ENCODE assay signal across 18 cellular contexts in genomic region chr11:46175401-46176002, GRCh38. TPM values are rescaled to one million over a fixed set of nuclear protein-coding genes. Genes with fewer than 3 reads are reported as not detected.
DNase-seq lines count a peak whose midpoint lies in the region; ATAC-seq, FAIRE-seq and TF ChIP-seq lines count a peak whose summit lies in the region.
"Had no signal": no experiment of that assay in that cellular context is flagged by ENCODE, and none has a peak within 500 bp of the region (broad histone marks: within the 10 kb centered on the region; RNA-seq: fewer than 3 reads in every experiment).

No MANE protein-coding gene starts in this region.

- no peaks in the 10 kb centered on the region for H3K4me1 ChIP-seq in HEK293 (ENCODE audit: control insufficient read depth, insufficient read depth, low read length)
- no peaks in the 10 kb centered on the region; a peak in 1 of 5 replicates for H3K4me1 ChIP-seq in K562 (replicated peaks in 1 of 2; ENCODE audit: control insufficient read depth in 2 of 2, insufficient read depth in 2 of 2, low read length in 2 of 2)
- no peaks in the 10 kb centered on the region for H3K4me1 ChIP-seq in trophoblast cell (ENCODE audit: control insufficient read depth in 1 of 2, insufficient read depth in 2 of 2, low read length in 2 of 2)
- peaks cover 8% of the 10 kb centered on the region for H3K4me1 ChIP-seq in PC-3 (ENCODE audit: insufficient read depth, low read length)
- H3K4me1 ChIP-seq: BLaER1 had no signal

- H4K12ac ChIP-seq in trophoblast cell (ENCODE audit: low read depth, low read length): no peak overlapping the region

- no peak overlapping the region for H2BK12ac ChIP-seq in trophoblast cell (ENCODE audit: low read length)

- no peak overlapping the region for H3K4ac ChIP-seq in trophoblast cell (ENCODE audit: low read depth, low read length)

- intact Hi-C loops in K562 (cut with micrococcal nuclease) (no loop called here), PC-3 (cut with micrococcal nuclease) (no loop called here)

- ATAC-seq in K562: peak; percentile 28; the same call in 2 of the 3 replicates
- ATAC-seq in PC-3: no peak

- TF ChIP-seq EP300 in K562 (IDR thresholded peaks at IDR 0.05; ENCODE audit: low read length): no peak

- no peak overlapping the region for H4K8ac ChIP-seq in trophoblast cell (ENCODE audit: low read depth, low read length)

- TF ChIP-seq RAD21 in K562 (CRISPR knock-in tag; conservative IDR thresholded peaks at IDR 0.05 in 1 of 2, IDR thresholded peaks at IDR 0.05 in 1 of 2): no peak

- 21% methylated on average over 7 of the region's 7 CpGs for WGBS in K562 (ENCODE audit: insufficient coverage, low coverage, missing lambda C conversion rate)
- no CpG with 5 or more reads among the region's 7 CpGs for WGBS in trophoblast cell (ENCODE audit: extremely low coverage, insufficient coverage, insufficient read length)

- no peak overlapping the region for H3K18ac ChIP-seq in trophoblast cell (ENCODE audit: low read length)

- H3K4me2 ChIP-seq in K562 (ENCODE audit: insufficient read depth, low read length): no peak overlapping the region
- no peak overlapping the region for H3K4me2 ChIP-seq in trophoblast cell (ENCODE audit: low read length)
- no peak overlapping the region for H3K4me2 ChIP-seq in PC-3 (ENCODE audit: low read length)
- H3K4me2 ChIP-seq: BLaER1 had no signal

- POLR2A ChIA-PET in HEK293 (lab: Yijun Ruan, JAX): no interaction called here
- POLR2A ChIA-PET in K562 (lab: Yijun Ruan, JAX): interaction anchor here (0.6 kb wide), 1 partner anchor 209 kb away, joined by 3 read pairs; no protein-coding TSS in a partner anchor
- POLR2A ChIA-PET in PC-3 (lab: Charles Lee; ENCODE audit: unreplicated experiment): no interaction called here

- CTCF ChIA-PET in HEK293 (lab: Yijun Ruan, JAX) (no interaction called here), K562 (lab: Yijun Ruan, JAX; ENCODE audit: low intra/inter-chr PET ratio) (no interaction called here), PC-3 (lab: Charles Lee) (no interaction called here)

- no peaks in the 10 kb centered on the region for H3K9me2 ChIP-seq in PC-3 (replicated peaks; ENCODE audit: low read length)

- no peak overlapping the region for H2BK5ac ChIP-seq in trophoblast cell (ENCODE audit: low read depth, low read length, poor library complexity)

- no peak overlapping the region for H3K14ac ChIP-seq in trophoblast cell (ENCODE audit: low read length)

- H3K4me3 ChIP-seq in HEK293 (ENCODE audit: low read depth, low read length) (no peak overlapping the region), K562 (no peak overlapping the region), trophoblast cell (ENCODE audit: low read depth, low read length) (no peak overlapping the region), PC-3 (ENCODE audit: low read length) (no peak overlapping the region)
- H3K4me3 ChIP-seq: BLaER1 had no signal

- TF ChIP-seq CTCF in C4-2B (conservative IDR thresholded peaks at IDR 0.05) (no peak), HEK293 (tag by site-specific recombination; IDR thresholded peaks at IDR 0.05) (no peak), K562 (IDR thresholded peaks at IDR 0.05 in 2 of 3, conservative IDR thresholded peaks at IDR 0.05 in 1 of 3; ENCODE audit: insufficient read depth in 2 of 3, low read depth in 1 of 3, low read length in 3 of 3) (no peak), PC-3 (conservative IDR thresholded peaks at IDR 0.05; ENCODE audit: low read depth, low read length) (no peak)

- no peak overlapping the region for H3K9ac ChIP-seq in K562 (ENCODE audit: insufficient read depth in 1 of 2, low read depth in 2 of 2, low read length in 2 of 2)
- no peak overlapping the region for H3K9ac ChIP-seq in trophoblast cell (ENCODE audit: low read length)
- H3K9ac ChIP-seq in PC-3 (ENCODE audit: low read length): no peak overlapping the region
- H3K9ac ChIP-seq: BLaER1 had no signal

- FAIRE-seq in K562 (lab: Jason Lieb, UNC): no peak
- FAIRE-seq: D721Med, GM12891, GM18507 had no signal

- H3K9me1 ChIP-seq in K562 (ENCODE audit: control insufficient read depth, insufficient read depth, low read length): no peaks in the 10 kb centered on the region

- in situ Hi-C loops in K562 (cut with MboI): no loop called here

- DNase-seq in K562 (ENCODE audit: extremely low read depth in 1 of 4, low spot score in 3 of 4): no peak
- no peak for DNase-seq in trophoblast cell
- no peak for DNase-seq in PC-3
- DNase-seq in activated effector memory CD4-positive, alpha-beta T cell treated with anti-CD3 and anti-CD28 coated beads, Interleukin-2, amount 50 U/mL, for 16 hours: no peak
- no peak for DNase-seq in effector CD4-positive, alpha-beta T cell
- DNase-seq: CD4-positive, alpha-beta T cell; CD8-positive, alpha-beta memory T cell; DMS79 treated with DMSO at 0.1 percent for 48 hours; GF-D8; GOT3; H7; HCEC 1CT had no signal

- H3K79me1 ChIP-seq in trophoblast cell (ENCODE audit: low read length): no peaks in the 10 kb centered on the region

- H3K79me2 ChIP-seq in K562 (ENCODE audit: control insufficient read depth, insufficient read depth, low read length): no peaks in the 10 kb centered on the region
- H3K79me2 ChIP-seq in trophoblast cell (ENCODE audit: control insufficient read depth, insufficient read depth, low read length, poor library complexity): no peaks in the 10 kb centered on the region
- H3K79me2 ChIP-seq in PC-3 (ENCODE audit: low read length): no peaks in the 10 kb centered on the region

- no peaks in the 10 kb centered on the region for H3F3A ChIP-seq in PC-3 (ENCODE audit: low read length, unreplicated experiment)

- H3K27ac ChIP-seq in C4-2B: peak overlapping the region; percentile 72
- no peak overlapping the region for H3K27ac ChIP-seq in HEK293 (ENCODE audit: extremely low read depth, low read depth, low read length)
- no peak overlapping the region for H3K27ac ChIP-seq in K562 (ENCODE audit: extremely low read depth, low read depth, low read length)
- no peak overlapping the region for H3K27ac ChIP-seq in trophoblast cell (ENCODE audit: low read depth, low read length)
- H3K27ac ChIP-seq in PC-3 (ENCODE audit: low read length): no peak overlapping the region
- H3K27ac ChIP-seq: BLaER1 had no signal

- H3K36me3 ChIP-seq in HEK293 (ENCODE audit: control insufficient read depth in 2 of 2, insufficient read depth in 1 of 2, low read length in 2 of 2) (no peaks in the 10 kb centered on the region), K562 (ENCODE audit: control insufficient read depth, insufficient read depth, low read length) (no peaks in the 10 kb centered on the region), trophoblast cell (ENCODE audit: control insufficient read depth in 1 of 2, insufficient read depth in 2 of 2, low read length in 2 of 2) (no peaks in the 10 kb centered on the region), PC-3 (ENCODE audit: low read depth, low read length) (no peaks in the 10 kb centered on the region)
- H3K36me3 ChIP-seq: BLaER1 had no signal

- H2AK5ac ChIP-seq in trophoblast cell (ENCODE audit: low read length): no peak overlapping the region

- no peak overlapping the region for H4K91ac ChIP-seq in trophoblast cell (ENCODE audit: low read depth, low read length)

- H3K27me3 ChIP-seq in K562 (ENCODE audit: control insufficient read depth in 2 of 2, insufficient read depth in 2 of 2, low read length in 2 of 2) (peaks cover 4 to 8% of the 10 kb centered on the region in 2 experiments; a peak in 3 of 5 replicates), trophoblast cell (ENCODE audit: insufficient read depth, low read length) (no peaks in the 10 kb centered on the region), PC-3 (ENCODE audit: low read length) (no peaks in the 10 kb centered on the region)
- H3K27me3 ChIP-seq: BLaER1 had no signal

- no peaks in the 10 kb centered on the region for H4K20me1 ChIP-seq in K562 (replicated peaks; ENCODE audit: control insufficient read depth, insufficient read depth, low read length)
- no peaks in the 10 kb centered on the region for H4K20me1 ChIP-seq in PC-3 (ENCODE audit: low read length)
- H4K20me1 ChIP-seq: BLaER1 had no signal

- H3K9me3 ChIP-seq in HEK293 (ENCODE audit: control insufficient read depth, insufficient read depth, low read depth, low read length) (no peaks in the 10 kb centered on the region), K562 (replicated peaks; ENCODE audit: control insufficient read depth, insufficient read depth, low read depth, low read length) (no peaks in the 10 kb centered on the region), trophoblast cell (ENCODE audit: insufficient read depth, low read depth, low read length) (no peaks in the 10 kb centered on the region), PC-3 (ENCODE audit: low read length) (no peaks in the 10 kb centered on the region)
- H3K9me3 ChIP-seq: BLaER1 had no signal

- no peak for TF ChIP-seq POLR2A in K562 (conservative IDR thresholded peaks at IDR 0.05)

- peak overlapping the region; percentile 56; the same call in 1 of the 2 replicates for H2AFZ ChIP-seq in K562 (ENCODE audit: low read depth, low read length)
- H2AFZ ChIP-seq in trophoblast cell (ENCODE audit: insufficient read depth, low read length, poor library complexity): no peak overlapping the region
- H2AFZ ChIP-seq in PC-3 (ENCODE audit: low read length): no peak overlapping the region

- BruUV-seq in K562 (replicated peaks; lab: Mats Ljungman, UMichigan) (no TSS peak), PC-3 (replicated peaks; lab: Mats Ljungman, UMichigan) (no TSS peak)

- peak overlapping the region; percentile 62 for H3K23ac ChIP-seq in trophoblast cell (ENCODE audit: low read length)

- no peak overlapping the region for H2BK120ac ChIP-seq in trophoblast cell (ENCODE audit: insufficient read depth, low read length, poor library complexity)

TF ChIP-seq in K562, 482 proteins besides CTCF, POLR2A, EP300 and RAD21 (continues in another document):
- TF ChIP-seq RBM25 (IDR thresholded peaks at IDR 0.05; ENCODE audit: low read depth, low read length, severe bottlenecking): peak; percentile 84

RNA-seq across cellular contexts. Expression of gene PHF21A, which starts 54.2 kb away (rescaled TPM):
- 41.0 and 108 TPM in 2 replicates for total RNA-seq in K562 (2011; cell fraction: chromatin; rRNA removed; ENCODE audit: low replicate concordance)
- 17.0 and 21.1 TPM in 2 replicates for total RNA-seq in K562 (2011; cell fraction: nucleolus; rRNA removed)
- total RNA-seq in K562 (2011; cell fraction: nucleoplasm; rRNA removed): 27.0 and 37.7 TPM in 2 replicates
- total RNA-seq in K562 (2014; rRNA removed) (7.7 and 13.3 TPM in 2 replicates), K562 (2014; rRNA removed; fragmentation: Illumina TruSeq; extraction: Trizol) (8.6 and 9.7 TPM in 2 replicates), K562 (2015; rRNA removed; fragmentation: Illumina TruSeq; extraction: Trizol) (8.5 and 10.7 TPM in 2 replicates), K562 (2021) (20.4 and 26.6 TPM in 2 replicates), PC-3 (2014; rRNA removed) (6.2 and 8.2 TPM in 2 replicates)
- polyA plus RNA-seq in K562 (2011; rRNA removed) (12.8 and 20.2 TPM in 2 replicates), K562 (2014; fragmentation: Illumina TruSeq; extraction: Trizol) (25.7 and 32.4 TPM in 2 replicates), K562 (2014; fragmentation: Nextera tagmentation; extraction: Ambion mirVana) (1 to 10 TPM; 1.5 to 2.2 TPM), K562 (2014; rRNA removed) (12.7 and 14.5 TPM in 2 replicates)
- 7.2 and 8.7 TPM in 2 replicates for polyA plus RNA-seq in K562 (2011; cell fraction: cytosol; rRNA removed)
- polyA plus RNA-seq in K562 (2011; cell fraction: nucleus; rRNA removed): 33.5 and 36.9 TPM in 2 replicates
- 17.5 and 25.3 TPM in 2 replicates for polyA plus RNA-seq in K562 (2012)
- polyA minus RNA-seq in K562 (2011; rRNA and poly(A)+ RNA removed): 12.6 and 22.6 TPM in 2 replicates
- 14.4 and 14.8 TPM in 2 replicates for polyA minus RNA-seq in K562 (2011; cell fraction: cytosol; rRNA and poly(A)+ RNA removed)
- polyA minus RNA-seq in K562 (2011; cell fraction: nucleus; rRNA and poly(A)+ RNA removed): 11.4 and 23.0 TPM in 2 replicates
- polyA plus RNA-seq in trophoblast cell (2013): 29.5 and 31.4 TPM in 2 replicates
